ENCODE assay signal across 27 cellular contexts in the genomic region with DNA sequence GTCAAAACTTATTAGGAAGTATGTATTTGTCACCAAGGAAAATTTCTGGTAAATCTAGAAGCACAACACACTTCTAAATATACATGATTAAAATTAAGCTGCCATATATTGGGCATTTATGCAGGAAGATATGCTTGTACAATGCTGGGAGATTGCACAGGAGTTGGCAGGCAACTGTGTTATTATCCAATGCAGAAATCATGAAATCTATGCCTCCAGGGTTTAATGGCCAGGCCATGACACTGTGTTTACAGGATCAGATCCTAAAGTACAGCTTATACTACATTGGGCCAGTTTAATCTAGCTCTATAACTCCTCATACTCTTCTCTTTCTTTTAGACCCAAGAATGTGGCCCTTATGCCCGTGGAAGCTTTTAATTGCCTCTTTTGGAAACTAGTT.
"Had no signal": no experiment of that assay in that cellular context is flagged by ENCODE, and none has a peak within 500 bp of the region (broad histone marks: within the 10 kb centered on the region; RNA-seq: fewer than 3 reads in every experiment).

No MANE protein-coding gene starts in this region.

- H3K9me3 ChIP-seq: left ventricle myocardium inferior, pancreas, prostate gland, stomach, testis, thyroid gland, transverse colon, upper lobe of left lung, vagina had no signal

- H3K27ac ChIP-seq: left ventricle myocardium inferior, pancreas, prostate gland, skin epidermis, stomach, testis, thyroid gland, transverse colon, upper lobe of left lung, vagina had no signal

- H3K36me3 Mint-ChIP-seq: mesothelial cell of epicardium; naive B cell; natural killer cell; stimulated activated naive B cell treated with anti-CD40 and anti-IgM and Interleukin-4, amounts not matched to agents 10 μg/mL and 1 μg/mL and 100 μg/mL, for 72 hours had no signal

- H3K4me1 ChIP-seq: left ventricle myocardium inferior, pancreas, prostate gland, stomach, testis, thyroid gland, transverse colon, upper lobe of left lung, vagina had no signal

- H3K36me3 ChIP-seq: left ventricle myocardium inferior, pancreas, prostate gland, stomach, thyroid gland, transverse colon, upper lobe of left lung, vagina had no signal

- ATAC-seq: natural killer cell; pancreas; right cardiac atrium; sciatic nerve; stimulated activated naive B cell treated with anti-CD40 and anti-IgM and Interleukin-4, amounts not matched to agents 10 μg/mL and 1 μg/mL and 100 μg/mL, for 72 hours; stimulated activated naive CD8-positive, alpha-beta T cell treated with anti-CD3 and anti-CD28 coated beads, Interleukin-15, Interleukin-2, amounts not matched to agents 100 U/mL and 50 U/mL, for 24 hours had no signal

- H3K4me1 Mint-ChIP-seq: naive B cell; natural killer cell; stimulated activated naive B cell treated with anti-CD40 and anti-IgM and Interleukin-4, amounts not matched to agents 10 μg/mL and 1 μg/mL and 100 μg/mL, for 72 hours had no signal

- H3K27ac Mint-ChIP-seq: mesothelial cell of epicardium; naive B cell; natural killer cell; nephron progenitor cell; stimulated activated naive B cell treated with anti-CD40 and anti-IgM and Interleukin-4, amounts not matched to agents 10 μg/mL and 1 μg/mL and 100 μg/mL, for 72 hours had no signal

- H3K9me3 Mint-ChIP-seq: mesothelial cell of epicardium; nephron progenitor cell; stimulated activated naive B cell treated with anti-CD40 and anti-IgM and Interleukin-4, amounts not matched to agents 10 μg/mL and 1 μg/mL and 100 μg/mL, for 72 hours had no signal

- H3K27me3 Mint-ChIP-seq: naive B cell; stimulated activated naive B cell treated with anti-CD40 and anti-IgM and Interleukin-4, amounts not matched to agents 10 μg/mL and 1 μg/mL and 100 μg/mL, for 72 hours had no signal

- DNase-seq: islet precursor cell; left ventricle myocardium inferior; mesendoderm; naive B cell; natural killer cell; nephron progenitor cell; pancreas; posterior cingulate gyrus; retina; right cardiac atrium; stimulated activated CD4-positive, alpha-beta T cell treated with anti-CD3 and anti-CD28 coated beads, Interleukin-12 subunit alpha, Interleukin-12 subunit beta, amount 100 ng/mL, for 4 hours; stimulated activated CD4-positive, alpha-beta T cell treated with anti-CD3 and anti-CD28 coated beads, Interleukin-15, amount 100 ng/mL, for 24 hours; stimulated activated CD4-positive, alpha-beta T cell treated with anti-CD3 and anti-CD28 coated beads, Interleukin-2, amount 100 ng/mL, for 24 hours; stimulated activated CD4-positive, alpha-beta T cell treated with anti-CD3 and anti-CD28 coated beads, Interleukin-4, amount 100 ng/mL, for 1 hour; stimulated activated naive B cell treated with anti-CD40 and anti-IgM and Interleukin-4, amounts not matched to agents 10 μg/mL and 1 μg/mL and 100 μg/mL, for 72 hours; stimulated activated naive CD8-positive, alpha-beta T cell treated with anti-CD3 and anti-CD28 coated beads, Interleukin-15, Interleukin-2, amounts not matched to agents 100 U/mL and 50 U/mL, for 24 hours; stomach; testis; thyroid gland; transverse colon; upper lobe of left lung had no signal

- H3K27me3 ChIP-seq: pancreas, stomach, testis, thyroid gland, transverse colon, upper lobe of left lung, vagina had no signal

- H3K4me3 ChIP-seq: left ventricle myocardium inferior, lung, pancreas, prostate gland, skin epidermis, stomach, testis, thyroid gland, transverse colon, upper lobe of left lung, vagina had no signal

- H3K4me3 Mint-ChIP-seq: mesothelial cell of epicardium; naive B cell; natural killer cell; nephron progenitor cell; stimulated activated naive B cell treated with anti-CD40 and anti-IgM and Interleukin-4, amounts not matched to agents 10 μg/mL and 1 μg/mL and 100 μg/mL, for 72 hours had no signal
